Comparison of ENCODE assay signal across 32 cellular contexts in the genomic region with DNA sequence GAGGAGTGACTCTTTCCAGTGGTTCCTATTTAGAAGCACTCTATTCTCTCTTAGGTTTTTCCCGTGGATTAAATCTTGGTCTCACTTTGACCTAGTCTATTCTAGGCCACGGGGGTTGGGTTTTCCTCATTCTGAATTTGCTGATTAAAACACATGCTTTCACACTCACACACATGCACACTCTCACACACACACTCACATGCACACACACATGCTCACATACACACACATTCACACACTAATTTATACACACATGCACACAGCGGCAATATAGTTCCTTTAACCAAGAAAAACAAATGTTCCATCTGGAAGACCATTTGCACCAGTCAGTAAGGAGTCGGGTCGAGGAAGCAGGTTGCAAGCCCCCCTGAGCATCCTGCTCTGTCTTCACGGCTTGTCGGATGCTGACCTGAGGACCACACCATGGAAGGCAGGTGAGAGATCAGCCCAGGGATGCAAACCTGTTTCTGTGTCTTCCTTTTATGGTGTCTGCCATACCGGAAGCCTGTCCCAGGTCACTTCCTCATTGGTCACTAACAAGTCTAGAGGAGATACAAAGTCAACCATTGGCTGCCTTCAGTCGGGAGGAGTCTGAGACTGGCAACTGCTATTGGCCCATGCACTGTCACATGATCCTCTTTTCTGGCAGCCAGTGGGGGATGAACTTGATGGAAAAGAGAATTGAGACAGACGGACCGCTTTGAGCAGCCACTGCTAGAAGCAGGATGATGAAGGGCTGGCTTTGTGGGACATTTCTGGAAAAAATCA.
"Had no signal": no experiment of that assay in that cellular context is flagged by ENCODE, and none has a peak within 500 bp of the region (broad histone marks: within the 10 kb centered on the region; RNA-seq: fewer than 3 reads in every experiment).

No MANE protein-coding gene starts in this region.

- H3K4me3 Mint-ChIP-seq: activated CD4-positive, alpha-beta memory T cell treated with anti-CD3 and anti-CD28 coated beads, Interleukin-2, amount 10 ng/mL, durations not matched to agents 7 days and 5 days; activated CD4-positive, alpha-beta T cell treated with anti-CD3 and anti-CD28 coated beads for 36 hours; activated CD4-positive, alpha-beta T cell treated with anti-CD3 and anti-CD28 coated beads, Interleukin-2, amount 10 ng/mL, durations not matched to agents 7 days and 5 days; activated naive CD4-positive, alpha-beta T cell treated with anti-CD3 and anti-CD28 coated beads, Interleukin-2, amount 10 ng/mL, durations not matched to agents 7 days and 5 days; activated naive CD8-positive, alpha-beta T cell treated with anti-CD3 and anti-CD28 coated beads, Interleukin-2, amount 10 ng/mL, durations not matched to agents 7 days and 5 days; activated T-cell treated with anti-CD3 and anti-CD28 coated beads, Interleukin-2, amount 50 U/mL, for 24 hours; activated T-cell treated with anti-CD3 and anti-CD28 coated beads, Interleukin-2, amount 50 U/mL, for 72 hours; central memory CD8-positive, alpha-beta T cell; T-helper 17 cell had no signal

- H3K36me3 ChIP-seq: brain microvascular endothelial cell, esophagus squamous epithelium, gastroesophageal sphincter, heart right ventricle had no signal

- H3K27ac Mint-ChIP-seq: activated CD4-positive, alpha-beta memory T cell treated with anti-CD3 and anti-CD28 coated beads, Interleukin-2, amount 10 ng/mL, durations not matched to agents 7 days and 5 days; activated CD4-positive, alpha-beta T cell treated with anti-CD3 and anti-CD28 coated beads for 36 hours; activated CD4-positive, alpha-beta T cell treated with anti-CD3 and anti-CD28 coated beads, Interleukin-2, amount 10 ng/mL, durations not matched to agents 7 days and 5 days; activated naive CD4-positive, alpha-beta T cell treated with anti-CD3 and anti-CD28 coated beads, Interleukin-2, amount 10 ng/mL, durations not matched to agents 7 days and 5 days; activated naive CD4-positive, alpha-beta T cell treated with anti-CD3 and anti-CD28 coated beads, Interleukin-2, amount 50 U/mL, for 72 hours; activated naive CD8-positive, alpha-beta T cell treated with anti-CD3 and anti-CD28 coated beads, Interleukin-2, amount 10 ng/mL, durations not matched to agents 7 days and 5 days; activated T-cell treated with anti-CD3 and anti-CD28 coated beads, Interleukin-2, amount 50 U/mL, for 24 hours; activated T-cell treated with anti-CD3 and anti-CD28 coated beads, Interleukin-2, amount 50 U/mL, for 72 hours; T-helper 17 cell had no signal

- ATAC-seq: activated CD4-positive, alpha-beta T cell treated with anti-CD3 and anti-CD28 coated beads for 36 hours; activated naive CD4-positive, alpha-beta T cell treated with anti-CD3 and anti-CD28 coated beads, Interleukin-2, amount 50 U/mL, for 72 hours; activated T-cell treated with anti-CD3 and anti-CD28 coated beads, Interleukin-2, amount 50 U/mL, for 72 hours; gastroesophageal sphincter; heart right ventricle; T-helper 17 cell had no signal

- H3K9me3 ChIP-seq: esophagus squamous epithelium, gastroesophageal sphincter, heart right ventricle had no signal

- H3K4me1 ChIP-seq: heart right ventricle had no signal

- H3K36me3 Mint-ChIP-seq: activated naive CD4-positive, alpha-beta T cell treated with anti-CD3 and anti-CD28 coated beads, Interleukin-2, amount 10 ng/mL, durations not matched to agents 7 days and 5 days; activated naive CD8-positive, alpha-beta T cell treated with anti-CD3 and anti-CD28 coated beads, Interleukin-2, amount 10 ng/mL, durations not matched to agents 7 days and 5 days had no signal

- DNase-seq: activated CD4-positive, alpha-beta memory T cell treated with anti-CD3 and anti-CD28 coated beads, Interleukin-2, amount 10 ng/mL, durations not matched to agents 7 days and 5 days; activated CD4-positive, alpha-beta T cell treated with anti-CD3 and anti-CD28 coated beads for 36 hours; activated CD4-positive, alpha-beta T cell treated with anti-CD3 and anti-CD28 coated beads, Interleukin-2, amount 10 ng/mL, durations not matched to agents 7 days and 5 days; activated CD4-positive, alpha-beta T cell treated with anti-CD3 and anti-CD28 coated beads, Interleukin-2, amount 50 U/mL, for 4 hours; activated CD4-positive, CD25-positive, alpha-beta regulatory T cell; activated CD4-positive, CD25-positive, alpha-beta regulatory T cell treated with anti-CD3 and anti-CD28 coated beads, Interleukin-2, amount 50 U/mL, for 72 hours; activated CD8-positive, alpha-beta memory T cell treated with anti-CD3 and anti-CD28 coated beads, Interleukin-2, amount 50 U/mL, for 48 hours; activated gamma-delta T cell; activated naive CD4-positive, alpha-beta T cell; activated naive CD4-positive, alpha-beta T cell treated with anti-CD3 and anti-CD28 coated beads, Interleukin-2, amount 10 ng/mL, durations not matched to agents 7 days and 5 days; activated naive CD8-positive, alpha-beta T cell treated with anti-CD3 and anti-CD28 coated beads, Interleukin-2, amount 10 ng/mL, durations not matched to agents 7 days and 5 days; activated T-cell treated with anti-CD3 and anti-CD28 coated beads for 4 hours; activated T-cell treated with anti-CD3 and anti-CD28 coated beads, Interleukin-2, amount 50 U/mL, for 24 hours; activated T-cell treated with anti-CD3 and anti-CD28 coated beads, Interleukin-2, amount 50 U/mL, for 72 hours; amniotic stem cell; anterior cingulate cortex; brain microvascular endothelial cell; effector CD8-positive, alpha-beta T cell; esophagus squamous epithelium; foreskin melanocyte; heart right ventricle; T-helper 1 cell; T-helper 17 cell had no signal

- H3K4me1 Mint-ChIP-seq: activated CD4-positive, alpha-beta memory T cell treated with anti-CD3 and anti-CD28 coated beads, Interleukin-2, amount 10 ng/mL, durations not matched to agents 7 days and 5 days; activated CD4-positive, alpha-beta T cell treated with anti-CD3 and anti-CD28 coated beads for 36 hours; activated CD4-positive, alpha-beta T cell treated with anti-CD3 and anti-CD28 coated beads, Interleukin-2, amount 10 ng/mL, durations not matched to agents 7 days and 5 days; activated naive CD4-positive, alpha-beta T cell treated with anti-CD3 and anti-CD28 coated beads, Interleukin-2, amount 10 ng/mL, durations not matched to agents 7 days and 5 days; activated naive CD8-positive, alpha-beta T cell treated with anti-CD3 and anti-CD28 coated beads, Interleukin-2, amount 10 ng/mL, durations not matched to agents 7 days and 5 days; central memory CD8-positive, alpha-beta T cell; T-helper 17 cell had no signal

- H3K4me3 ChIP-seq: esophagus squamous epithelium, gastroesophageal sphincter, heart right ventricle had no signal

- H3K27me3 Mint-ChIP-seq: activated CD4-positive, alpha-beta memory T cell treated with anti-CD3 and anti-CD28 coated beads, Interleukin-2, amount 10 ng/mL, durations not matched to agents 7 days and 5 days; activated CD4-positive, alpha-beta T cell treated with anti-CD3 and anti-CD28 coated beads, Interleukin-2, amount 10 ng/mL, durations not matched to agents 7 days and 5 days; activated naive CD4-positive, alpha-beta T cell treated with anti-CD3 and anti-CD28 coated beads, Interleukin-2, amount 10 ng/mL, durations not matched to agents 7 days and 5 days; activated naive CD8-positive, alpha-beta T cell treated with anti-CD3 and anti-CD28 coated beads, Interleukin-2, amount 10 ng/mL, durations not matched to agents 7 days and 5 days; activated T-cell treated with anti-CD3 and anti-CD28 coated beads, Interleukin-2, amount 50 U/mL, for 24 hours; T-helper 17 cell had no signal

- H3K27me3 ChIP-seq: brain microvascular endothelial cell, esophagus squamous epithelium had no signal

- FAIRE-seq: astrocyte, bronchial epithelial cell, colon, endometrium, endothelial cell of umbilical vein had no signal

- H3K9me3 Mint-ChIP-seq: activated CD4-positive, alpha-beta T cell treated with anti-CD3 and anti-CD28 coated beads, Interleukin-2, amount 10 ng/mL, durations not matched to agents 7 days and 5 days; activated naive CD8-positive, alpha-beta T cell treated with anti-CD3 and anti-CD28 coated beads, Interleukin-2, amount 10 ng/mL, durations not matched to agents 7 days and 5 days; activated T-cell treated with anti-CD3 and anti-CD28 coated beads, Interleukin-2, amount 50 U/mL, for 24 hours had no signal

- H3K27ac ChIP-seq: brain microvascular endothelial cell, epithelial cell of prostate, esophagus squamous epithelium, gastroesophageal sphincter, heart right ventricle had no signal
